18 cellular contexts compared by ENCODE assay signal in the genomic region with DNA sequence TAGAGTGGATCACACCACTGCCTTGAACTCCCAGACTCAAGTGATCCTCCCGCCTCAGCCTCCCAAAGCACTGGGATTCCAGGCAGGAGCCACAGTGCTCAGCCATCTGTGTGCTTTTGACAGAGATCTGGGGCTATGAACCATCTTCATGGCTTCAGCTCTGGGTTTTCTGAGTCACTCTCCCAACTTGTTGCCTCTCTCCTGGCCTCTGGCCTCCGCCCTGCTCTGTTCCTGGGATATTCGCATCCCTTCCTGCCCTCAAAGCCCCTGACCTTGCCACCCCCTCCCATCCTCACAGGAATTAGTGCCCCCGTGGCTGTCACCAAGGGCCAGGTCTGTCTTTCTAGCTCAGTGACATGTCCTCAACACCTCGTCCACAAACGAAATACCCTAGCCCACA. TPM values are rescaled to one million over a fixed set of nuclear protein-coding genes. Genes with fewer than 3 reads are reported as not detected.
A peak's percentile ranks its signal among the peaks of the same experiment; 100 is the strongest.
DNase-seq lines count a peak whose midpoint lies in the region; ATAC-seq, FAIRE-seq and TF ChIP-seq lines count a peak whose summit lies in the region.
"Had no signal": no experiment of that assay in that cellular context is flagged by ENCODE, and none has a peak within 500 bp of the region (broad histone marks: within the 10 kb centered on the region; RNA-seq: fewer than 3 reads in every experiment).

No MANE protein-coding gene starts in this region.

- TF ChIP-seq POLR2A in H54 (IDR thresholded peaks at IDR 0.05; ENCODE audit: low read depth, low read length), result no peak

- H3K27ac Mint-ChIP-seq in T-helper 2 cell treated with Interferon-gamma antibody and Interleukin-4, amounts not matched to agents 5 μg/mL and 100 μg/mL, for 36 hours, result peak overlapping the region; percentile 31
- peak overlapping the region; percentile 70 for H3K27ac Mint-ChIP-seq in CD8-positive, alpha-beta T cell
- H3K27ac Mint-ChIP-seq in activated CD8-positive, alpha-beta T cell treated with anti-CD3 and anti-CD28 coated beads, Interleukin-2, amount 10 ng/mL, durations not matched to agents 7 days and 5 days, result peak overlapping the region; percentile 52
- H3K27ac Mint-ChIP-seq in neural progenitor cell, result no peak overlapping the region

- peaks cover 3% of the 10 kb centered on the region for H4K20me1 ChIP-seq in neural progenitor cell (ENCODE audit: low read depth)

- H3K4me3 ChIP-seq in CD8-positive, alpha-beta T cell (ENCODE audit: low read depth, low read length), result no peak overlapping the region
- no peak overlapping the region for H3K4me3 ChIP-seq in neural progenitor cell
- H3K4me3 ChIP-seq: GM12878, K562 had no signal

- POLR2A ChIA-PET in CD8-positive, alpha-beta T cell (lab: Charles Lee), result no interaction called here
- POLR2A ChIA-PET in activated CD8-positive, alpha-beta T cell treated with anti-CD3 and anti-CD28 coated beads, Interleukin-2, amount 10 ng/mL, durations not matched to agents 7 days and 5 days (lab: Charles Lee), result interaction anchor here (1.3 kb wide), 1 partner anchor 589 kb away, joined by 3 read pairs; no protein-coding TSS in a partner anchor

- H3F3A ChIP-seq in neural progenitor cell (ENCODE audit: low read depth), result peaks cover 11% of the 10 kb centered on the region

- H3K4me1 ChIP-seq in CD8-positive, alpha-beta T cell (ENCODE audit: insufficient read depth, low read length), result peaks cover 2% of the 10 kb centered on the region
- no peaks in the 10 kb centered on the region for H3K4me1 ChIP-seq in neural progenitor cell
- H3K4me1 ChIP-seq: BE2C had no signal

- H3K9me3 ChIP-seq in CD8-positive, alpha-beta T cell (ENCODE audit: low read length), result no peaks in the 10 kb centered on the region
- H3K9me3 ChIP-seq in neural progenitor cell (ENCODE audit: low read depth), result no peaks in the 10 kb centered on the region
- H3K9me3 ChIP-seq: BE2C had no signal

- no peak overlapping the region for H3K27ac ChIP-seq in CD8-positive, alpha-beta T cell (ENCODE audit: low read depth, low read length)
- no peak overlapping the region for H3K27ac ChIP-seq in neural progenitor cell
- H3K27ac ChIP-seq: 22Rv1 had no signal

- no peak overlapping the region for H3K4me3 Mint-ChIP-seq in T-helper 2 cell treated with Interferon-gamma antibody and Interleukin-4, amounts not matched to agents 5 μg/mL and 100 μg/mL, for 36 hours
- H3K4me3 Mint-ChIP-seq in CD8-positive, alpha-beta T cell, result no peak overlapping the region
- no peak overlapping the region for H3K4me3 Mint-ChIP-seq in activated CD8-positive, alpha-beta T cell treated with anti-CD3 and anti-CD28 coated beads, Interleukin-2, amount 10 ng/mL, durations not matched to agents 7 days and 5 days
- peak overlapping the region; percentile 71 for H3K4me3 Mint-ChIP-seq in neural progenitor cell
- H3K4me3 Mint-ChIP-seq: CD8-positive, alpha-beta memory T cell had no signal

- no peak overlapping the region for H2AFZ ChIP-seq in neural progenitor cell (replicated peaks)

- TF ChIP-seq CTCF in CD8-positive, alpha-beta T cell (IDR thresholded peaks at IDR 0.05), result no peak
- TF ChIP-seq CTCF in neural progenitor cell (IDR thresholded peaks at IDR 0.05), result no peak

- peaks cover 47% of the 10 kb centered on the region for H3K36me3 Mint-ChIP-seq in T-helper 2 cell treated with Interferon-gamma antibody and Interleukin-4, amounts not matched to agents 5 μg/mL and 100 μg/mL, for 36 hours (ENCODE audit: low read depth)
- H3K36me3 Mint-ChIP-seq in CD8-positive, alpha-beta T cell, result peaks cover 86% of the 10 kb centered on the region
- H3K36me3 Mint-ChIP-seq in activated CD8-positive, alpha-beta T cell treated with anti-CD3 and anti-CD28 coated beads, Interleukin-2, amount 10 ng/mL, durations not matched to agents 7 days and 5 days (ENCODE audit: low read depth), result peaks cover 57% of the 10 kb centered on the region
- peaks cover 29% of the 10 kb centered on the region for H3K36me3 Mint-ChIP-seq in neural progenitor cell

- intact Hi-C loops in CD8-positive, alpha-beta T cell (cut with DNase I, micrococcal nuclease), result loop anchor here in 1 of 2 experiments (10.0 kb wide), 1 partner anchor 324 kb away; a partner anchor contains a TSS

- H3K4me2 ChIP-seq in neural progenitor cell, result no peak overlapping the region

- H3K9ac ChIP-seq in neural progenitor cell, result no peak overlapping the region

- H3K9me3 Mint-ChIP-seq in T-helper 2 cell treated with Interferon-gamma antibody and Interleukin-4, amounts not matched to agents 5 μg/mL and 100 μg/mL, for 36 hours, result no peaks in the 10 kb centered on the region
- no peaks in the 10 kb centered on the region for H3K9me3 Mint-ChIP-seq in CD8-positive, alpha-beta T cell
- no peaks in the 10 kb centered on the region for H3K9me3 Mint-ChIP-seq in activated CD8-positive, alpha-beta T cell treated with anti-CD3 and anti-CD28 coated beads, Interleukin-2, amount 10 ng/mL, durations not matched to agents 7 days and 5 days (ENCODE audit: insufficient read depth)
- H3K9me3 Mint-ChIP-seq in neural progenitor cell, result no peaks in the 10 kb centered on the region
- H3K9me3 Mint-ChIP-seq: CD8-positive, alpha-beta memory T cell had no signal

- H3K4me1 Mint-ChIP-seq in T-helper 2 cell treated with Interferon-gamma antibody and Interleukin-4, amounts not matched to agents 5 μg/mL and 100 μg/mL, for 36 hours (ENCODE audit: low read depth), result no peaks in the 10 kb centered on the region
- H3K4me1 Mint-ChIP-seq in CD8-positive, alpha-beta T cell (ENCODE audit: low read depth), result peaks cover 2% of the 10 kb centered on the region
- H3K4me1 Mint-ChIP-seq in activated CD8-positive, alpha-beta T cell treated with anti-CD3 and anti-CD28 coated beads, Interleukin-2, amount 10 ng/mL, durations not matched to agents 7 days and 5 days (ENCODE audit: low read depth), result no peaks in the 10 kb centered on the region
- no peaks in the 10 kb centered on the region for H3K4me1 Mint-ChIP-seq in neural progenitor cell

- no peak for DNase-seq in T-helper 2 cell treated with Interferon-gamma antibody and Interleukin-4, amounts not matched to agents 5 μg/mL and 100 μg/mL, for 36 hours (ENCODE audit: low spot score)
- no peak for DNase-seq in T-helper 2 cell
- DNase-seq in CD8-positive, alpha-beta T cell, result no peak
- no peak for DNase-seq in activated CD8-positive, alpha-beta T cell treated with anti-CD3 and anti-CD28 coated beads, Interleukin-2, amount 10 ng/mL, durations not matched to agents 7 days and 5 days
- DNase-seq in neural progenitor cell (ENCODE audit: low spot score), result no peak
- no peak for DNase-seq in H54 (ENCODE audit: insufficient read length, low spot score)
- DNase-seq in GM19238 (ENCODE audit: insufficient read length, low spot score), result no peak
- no peak for DNase-seq in NCI-H446 treated with DMSO at 0.1 percent for 48 hours (lab: John Stamatoyannopoulos, UW)
- DNase-seq: BE2C; CD8-positive, alpha-beta memory T cell; GDM1; NCI-H1436; NCI-H2029; NCI-H2171; NCI-H446 had no signal

- H3K79me2 ChIP-seq in neural progenitor cell (ENCODE audit: low read depth), result no peaks in the 10 kb centered on the region

- FAIRE-seq in H54 (lab: Jason Lieb, UNC), result no peak
- FAIRE-seq: GM12878, K562 had no signal

- CTCF ChIA-PET in CD8-positive, alpha-beta T cell (lab: Charles Lee), result interaction anchor here (0.7 to 9.0 kb wide), 2 partner anchors 118 to 311 kb away, joined by 3 to 93 read pairs; a partner anchor contains a TSS
- CTCF ChIA-PET in activated CD8-positive, alpha-beta T cell treated with anti-CD3 and anti-CD28 coated beads, Interleukin-2, amount 10 ng/mL, durations not matched to agents 7 days and 5 days (lab: Charles Lee), result interaction anchor here (1.9 kb wide), 1 partner anchor 117 kb away, joined by 8 read pairs; no protein-coding TSS in a partner anchor

- H3K27me3 Mint-ChIP-seq in T-helper 2 cell treated with Interferon-gamma antibody and Interleukin-4, amounts not matched to agents 5 μg/mL and 100 μg/mL, for 36 hours (ENCODE audit: low read depth), result no peaks in the 10 kb centered on the region
- no peaks in the 10 kb centered on the region for H3K27me3 Mint-ChIP-seq in CD8-positive, alpha-beta T cell (ENCODE audit: low read depth)
- H3K27me3 Mint-ChIP-seq in activated CD8-positive, alpha-beta T cell treated with anti-CD3 and anti-CD28 coated beads, Interleukin-2, amount 10 ng/mL, durations not matched to agents 7 days and 5 days (ENCODE audit: low read depth), result no peaks in the 10 kb centered on the region
- H3K27me3 Mint-ChIP-seq in neural progenitor cell (ENCODE audit: insufficient read depth, low read depth), result no peaks in the 10 kb centered on the region

- peaks cover 51% of the 10 kb centered on the region for H3K36me3 ChIP-seq in CD8-positive, alpha-beta T cell (ENCODE audit: insufficient read depth, low read length)
- H3K36me3 ChIP-seq in neural progenitor cell, result no peaks in the 10 kb centered on the region

- no peak for ATAC-seq in CD8-positive, alpha-beta T cell
- ATAC-seq in activated CD8-positive, alpha-beta T cell treated with anti-CD3 and anti-CD28 coated beads, Interleukin-2, amount 10 ng/mL, durations not matched to agents 7 days and 5 days, result no peak
- ATAC-seq: GM12878, K562 had no signal

- H3K27me3 ChIP-seq in CD8-positive, alpha-beta T cell (ENCODE audit: insufficient read depth, low read length), result no peaks in the 10 kb centered on the region
- no peaks in the 10 kb centered on the region for H3K27me3 ChIP-seq in neural progenitor cell
- H3K27me3 ChIP-seq: BE2C had no signal

RNA-seq across cellular contexts. Expression of a gene that starts 5.7 kb away (rescaled TPM):
- 10 to 100 TPM; 82.7 to 85.7 TPM for total RNA-seq in CD8-positive, alpha-beta T cell
- 100 to 1,000 TPM in 1 of 2 experiments, 10 to 100 TPM in 1; 96.7 to 104 TPM for total RNA-seq in activated CD8-positive, alpha-beta T cell treated with anti-CD3 and anti-CD28 coated beads, Interleukin-2, amount 10 ng/mL, durations not matched to agents 7 days and 5 days
- total RNA-seq in neural progenitor cell (ENCODE audit: low replicate concordance), result 6.4 and 7.9 TPM in 2 replicates

RNA-seq across cellular contexts. Expression of a gene that starts 14.3 kb away (rescaled TPM):
- 10 to 100 TPM; 79.4 to 87.9 TPM for total RNA-seq in CD8-positive, alpha-beta T cell
- total RNA-seq in activated CD8-positive, alpha-beta T cell treated with anti-CD3 and anti-CD28 coated beads, Interleukin-2, amount 10 ng/mL, durations not matched to agents 7 days and 5 days, result 10 to 100 TPM; 78.6 to 78.8 TPM
- total RNA-seq in neural progenitor cell (ENCODE audit: low replicate concordance), result 19.2 and 181 TPM in 2 replicates

RNA-seq across cellular contexts. Expression of a gene that starts 19.5 kb away (rescaled TPM):
- total RNA-seq in CD8-positive, alpha-beta T cell, result 10 to 100 TPM; 71.2 to 75.5 TPM
- 10 to 100 TPM; 74.2 to 87.8 TPM for total RNA-seq in activated CD8-positive, alpha-beta T cell treated with anti-CD3 and anti-CD28 coated beads, Interleukin-2, amount 10 ng/mL, durations not matched to agents 7 days and 5 days
- 22.6 and 29.5 TPM in 2 replicates for total RNA-seq in neural progenitor cell (ENCODE audit: low replicate concordance)

RNA-seq across cellular contexts. Expression of a gene that starts 21.1 kb away (rescaled TPM):
- total RNA-seq in CD8-positive, alpha-beta T cell, result 10 to 100 TPM; 63.8 to 67.4 TPM
- total RNA-seq in activated CD8-positive, alpha-beta T cell treated with anti-CD3 and anti-CD28 coated beads, Interleukin-2, amount 10 ng/mL, durations not matched to agents 7 days and 5 days, result 10 to 100 TPM; 44.8 to 50.8 TPM
- 21.2 and 64.8 TPM in 2 replicates for total RNA-seq in neural progenitor cell (ENCODE audit: low replicate concordance)

RNA-seq across cellular contexts. Expression of a gene that starts 30.7 kb away (rescaled TPM):
- total RNA-seq in CD8-positive, alpha-beta T cell, result 10 to 100 TPM; 44.4 to 48.8 TPM
- total RNA-seq in activated CD8-positive, alpha-beta T cell treated with anti-CD3 and anti-CD28 coated beads, Interleukin-2, amount 10 ng/mL, durations not matched to agents 7 days and 5 days, result 10 to 100 TPM; 33.8 to 34.1 TPM
- total RNA-seq in neural progenitor cell (ENCODE audit: low replicate concordance), result 3.2 and 4.8 TPM in 2 replicates
